Comparison of ENCODE assay signal across 8 cellular contexts in the genomic region with DNA sequence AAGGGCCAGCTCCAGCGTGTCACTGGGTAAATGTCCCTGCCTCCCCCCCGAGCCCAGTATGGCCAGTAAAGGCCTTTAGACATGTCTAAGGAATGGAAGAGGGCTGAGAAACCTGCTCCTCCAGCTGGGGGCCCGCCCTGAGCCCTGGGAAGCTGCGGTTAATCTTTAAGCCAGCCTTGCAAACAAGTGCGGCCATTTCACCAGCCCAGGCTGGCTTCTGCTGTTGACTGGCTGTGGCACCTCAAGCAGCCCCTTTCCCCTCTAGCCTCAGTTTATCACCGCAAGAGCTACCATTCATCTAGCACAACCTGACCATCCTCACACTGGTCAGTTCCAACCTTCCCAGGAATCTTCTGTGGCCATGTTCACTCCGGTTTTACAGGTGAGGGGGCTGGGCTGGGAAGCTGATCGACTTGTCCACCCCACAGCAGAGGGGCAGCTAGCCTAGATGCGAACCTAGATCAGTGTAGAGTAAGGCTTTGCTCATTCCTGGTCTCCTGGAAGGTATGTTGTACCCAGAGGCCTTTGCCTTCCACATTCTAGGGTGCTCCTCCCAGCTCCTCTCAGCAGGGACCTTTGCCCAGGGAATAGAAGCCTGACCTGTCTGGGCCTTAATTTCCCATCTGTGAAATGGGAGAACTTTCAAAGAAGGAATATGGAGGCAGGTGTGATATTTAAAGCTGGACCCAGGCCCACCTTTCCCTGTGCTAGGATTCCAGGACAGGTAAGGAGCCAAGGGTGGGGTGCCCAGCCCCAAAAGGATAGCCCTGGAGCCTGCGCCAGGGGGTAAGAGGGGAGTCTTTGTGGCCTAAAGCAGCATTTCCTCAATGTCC. TPM values are rescaled to one million over a fixed set of nuclear protein-coding genes. Genes with fewer than 3 reads are reported as not detected.
DNase-seq lines count a peak whose midpoint lies in the region; ATAC-seq and TF ChIP-seq lines count a peak whose summit lies in the region.

No MANE protein-coding gene starts in this region.

- peak overlapping the region; percentile 58 for H3K18ac ChIP-seq in trophoblast cell (ENCODE audit: low read length)

- H3K9me3 ChIP-seq in DND-41 (ENCODE audit: insufficient read depth, low read length, severe bottlenecking) = no peaks in the 10 kb centered on the region
- no peaks in the 10 kb centered on the region for H3K9me3 ChIP-seq in trophoblast cell (ENCODE audit: insufficient read depth, low read depth, low read length)
- no peaks in the 10 kb centered on the region for H3K9me3 ChIP-seq in heart left ventricle

- H2AFZ ChIP-seq in DND-41 (ENCODE audit: low read depth, low read length) (peak overlapping the region; percentile 74), trophoblast cell (ENCODE audit: insufficient read depth, low read length, poor library complexity) (peak overlapping the region; percentile 19)

- H3K4me3 ChIP-seq in DND-41 (ENCODE audit: low read depth in 1 of 2, low read length in 2 of 2) (peak overlapping the region in 1 of 2 experiments; percentile 60; a peak in 1 of 4 replicates), epithelial cell of proximal tubule (ENCODE audit: low read depth, low read length) (peak overlapping the region; percentile 54), trophoblast cell (ENCODE audit: low read depth, low read length) (peak overlapping the region; percentile 20), heart left ventricle (no peak overlapping the region)

- ATAC-seq in DND-41 (ENCODE audit: insufficient read depth, low read depth) (no peak), GM21360 (IDR thresholded peaks at IDR 0.05; ENCODE audit: unreplicated experiment) (no peak), heart left ventricle (no peak), GM19397 (IDR thresholded peaks at IDR 0.05; ENCODE audit: unreplicated experiment) (no peak)

- DNase-seq in DND-41 = no peak
- peak; percentile 21 to 76 for DNase-seq in NCI-H526 (lab: John Stamatoyannopoulos, UW)
- DNase-seq in epithelial cell of proximal tubule (ENCODE audit: low read depth) = no peak
- peak; percentile 82 to 83 for DNase-seq in trophoblast cell
- DNase-seq in activated effector memory CD4-positive, alpha-beta T cell treated with anti-CD3 and anti-CD28 coated beads, Interleukin-2, amount 50 U/mL, for 16 hours = no peak
- DNase-seq in heart left ventricle = no peak

- no peak overlapping the region for H4K12ac ChIP-seq in trophoblast cell (ENCODE audit: low read depth, low read length)

- H4K91ac ChIP-seq in trophoblast cell (ENCODE audit: low read depth, low read length) = peak overlapping the region; percentile 90

- 0 out of 2 replicates have a peak, but pooled peaks cover 5% of the 10 kb centered on the region for H4K20me1 ChIP-seq in DND-41 (ENCODE audit: insufficient read depth, low read length)

- H3K36me3 ChIP-seq in DND-41 (ENCODE audit: insufficient read depth, low read length) (no peaks in the 10 kb centered on the region), trophoblast cell (ENCODE audit: control insufficient read depth in 1 of 2, insufficient read depth in 2 of 2, low read length in 2 of 2) (peaks cover 26 to 28% of the 10 kb centered on the region in 2 experiments), heart left ventricle (no peaks in the 10 kb centered on the region)

- peak overlapping the region; percentile 79 for H4K8ac ChIP-seq in trophoblast cell (ENCODE audit: low read depth, low read length)

- peak overlapping the region; percentile 98 for H2BK12ac ChIP-seq in trophoblast cell (ENCODE audit: low read length)

- H3K79me2 ChIP-seq in DND-41 (ENCODE audit: insufficient read depth, low read length) (peaks cover 13% of the 10 kb centered on the region; the same call in 1 of the 2 replicates), trophoblast cell (ENCODE audit: control insufficient read depth, insufficient read depth, low read length, poor library complexity) (peaks cover 43% of the 10 kb centered on the region)

- no peak for TF ChIP-seq POLR2A in heart left ventricle (IDR thresholded peaks at IDR 0.05)

- H3K23ac ChIP-seq in trophoblast cell (ENCODE audit: low read length) = no peak overlapping the region

- H3K27me3 ChIP-seq in DND-41 (ENCODE audit: insufficient read depth, low read length, poor library complexity) = no peaks in the 10 kb centered on the region
- H3K27me3 ChIP-seq in trophoblast cell (ENCODE audit: insufficient read depth, low read length) = no peaks in the 10 kb centered on the region
- no peaks in the 10 kb centered on the region for H3K27me3 ChIP-seq in heart left ventricle

- H3K4me1 ChIP-seq in DND-41 (ENCODE audit: insufficient read depth, low read length) (peaks cover 21% of the 10 kb centered on the region), trophoblast cell (ENCODE audit: control insufficient read depth in 1 of 2, insufficient read depth in 2 of 2, low read length in 2 of 2) (peaks cover 42 to 56% of the 10 kb centered on the region in 2 experiments), heart left ventricle (peaks cover 0 to 24% (median 2%) of the 10 kb centered on the region in 12 donors)

- intact Hi-C loops in heart left ventricle (cut with DNase I) = no loop called here

- H3K79me1 ChIP-seq in trophoblast cell (ENCODE audit: low read length) = peaks cover 75% of the 10 kb centered on the region

- WGBS in trophoblast cell (ENCODE audit: extremely low coverage, insufficient coverage, insufficient read length) = no CpG with 5 or more reads among the region's 10 CpGs
- 86 to 91% (median 90%) methylated on average over 7 to 10 of the region's 10 CpGs for WGBS in heart left ventricle, 4 donors

- H3K27ac ChIP-seq in DND-41 (ENCODE audit: low read length) = no peak overlapping the region
- peak overlapping the region; percentile 92 for H3K27ac ChIP-seq in trophoblast cell (ENCODE audit: low read depth, low read length)
- H3K27ac ChIP-seq in heart left ventricle = peak overlapping the region in 1 of 12 donors; percentile 94

- peak overlapping the region; percentile 80 for H2AK5ac ChIP-seq in trophoblast cell (ENCODE audit: low read length)

- peak overlapping the region; percentile 21 for H3K4ac ChIP-seq in trophoblast cell (ENCODE audit: low read depth, low read length)

- H3K9ac ChIP-seq in DND-41 (ENCODE audit: low read depth, low read length) = peak overlapping the region; percentile 53
- H3K9ac ChIP-seq in trophoblast cell (ENCODE audit: low read length) = peak overlapping the region; percentile 30

- TF ChIP-seq CTCF in DND-41 (IDR thresholded peaks at IDR 0.05; ENCODE audit: borderline replicate concordance, extremely low read depth, low read length, poor library complexity, severe bottlenecking) (no peak), epithelial cell of proximal tubule (conservative IDR thresholded peaks at IDR 0.05; ENCODE audit: low read depth, low read length) (no peak), heart left ventricle (IDR thresholded peaks at IDR 0.05) (no peak)

- peak overlapping the region; percentile 84 for H2BK5ac ChIP-seq in trophoblast cell (ENCODE audit: low read depth, low read length, poor library complexity)

- H2BK120ac ChIP-seq in trophoblast cell (ENCODE audit: insufficient read depth, low read length, poor library complexity) = peak overlapping the region; percentile 86

- H3K4me2 ChIP-seq in DND-41 (ENCODE audit: insufficient read depth, low read length) (peak overlapping the region; percentile 76), trophoblast cell (ENCODE audit: low read length) (peak overlapping the region; percentile 66)

- peak overlapping the region; percentile 79 for H3K14ac ChIP-seq in trophoblast cell (ENCODE audit: low read length)

RNA-seq across cellular contexts. Expression of gene SRC, which starts 1.2 kb away (rescaled TPM):
- total RNA-seq in epithelial cell of proximal tubule (32.5 and 37.8 TPM in 2 replicates), heart left ventricle (10 to 100 TPM in 1 of 9 donors, 1 to 10 TPM in 8; 3.0 to 19.9 (median 5.2) TPM)
- polyA plus RNA-seq in trophoblast cell (2013) = 188 and 198 TPM in 2 replicates
- polyA plus RNA-seq in heart left ventricle = 1 to 10 TPM; 2.5 to 3.0 TPM

RNA-seq across cellular contexts. Expression of gene MANBAL, which starts 55.3 kb away (rescaled TPM):
- total RNA-seq in epithelial cell of proximal tubule = 18.7 and 41.6 TPM in 2 replicates
- polyA plus RNA-seq in trophoblast cell (2013) = 61.2 and 63.9 TPM in 2 replicates
- 10 to 100 TPM; 14.0 to 25.6 (median 20.4) TPM for total RNA-seq in heart left ventricle
- 10 to 100 TPM; 19.2 to 54.9 TPM for polyA plus RNA-seq in heart left ventricle

Comparison
In these comparisons a context has a peak if more than half of its experiments do, and no peak if none do; other contexts are left out.
1. DNase-seq: peak in NCI-H526 (2 of 2) and trophoblast cell (2 of 2); none in DND-41 (single experiment), epithelial cell of proximal tubule (single experiment), activated effector memory CD4-positive, alpha-beta T cell treated with anti-CD3 and anti-CD28 coated beads, Interleukin-2, amount 50 U/mL, for 16 hours (single experiment) and heart left ventricle (0 of 5).
2. H3K4me3 ChIP-seq: peak in epithelial cell of proximal tubule (single experiment) and trophoblast cell (single experiment); none in heart left ventricle (0 of 12).